2 cellular contexts compared by ENCODE assay signal in the genomic region with DNA sequence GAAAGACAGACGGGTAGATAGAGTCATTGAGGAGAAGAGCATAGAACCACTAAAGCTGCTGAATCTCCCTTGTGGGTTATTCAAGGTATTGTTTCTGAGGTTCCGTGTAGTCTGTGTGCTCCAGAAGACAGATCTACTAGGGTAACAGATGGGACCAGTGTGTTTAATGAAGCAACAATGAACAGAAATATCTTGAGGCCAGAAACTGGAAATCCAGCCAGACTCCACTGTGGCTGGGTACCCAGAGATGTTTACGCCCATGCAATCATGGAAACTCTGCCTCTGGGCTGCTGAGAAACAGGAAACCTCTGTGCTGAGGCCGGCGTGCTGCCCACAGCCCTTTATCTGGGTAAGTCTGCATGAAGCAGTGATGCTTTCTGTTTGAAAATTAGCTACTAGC.
TF ChIP-seq lines count a peak whose summit lies in the region.

No MANE protein-coding gene starts in this region.

TF ChIP-seq in IMR-90, 13 proteins besides CTCF, POLR2A, EP300 and RAD21:
- no peak for TF ChIP-seq MAFK (IDR thresholded peaks at IDR 0.05; ENCODE audit: low read depth, low read length)
- TF ChIP-seq CHD1 (IDR thresholded peaks at IDR 0.05; ENCODE audit: low read depth, low read length) = no peak
- no peak for TF ChIP-seq NFE2L2 (IDR thresholded peaks at IDR 0.05; ENCODE audit: low read depth, low read length)
- TF ChIP-seq RCOR1 (IDR thresholded peaks at IDR 0.05; ENCODE audit: insufficient replicate concordance, low read length) = no peak
- TF ChIP-seq MAZ (IDR thresholded peaks at IDR 0.05; ENCODE audit: borderline replicate concordance, low read depth, low read length) = no peak
- TF ChIP-seq SMC3 (IDR thresholded peaks at IDR 0.05; ENCODE audit: low read depth, low read length) = no peak
- no peak for TF ChIP-seq MXI1 (IDR thresholded peaks at IDR 0.05; ENCODE audit: borderline replicate concordance, low read depth, low read length)
- TF ChIP-seq FOS (IDR thresholded peaks at IDR 0.05; ENCODE audit: low read depth, low read length) = no peak
- TF ChIP-seq RFX5 (IDR thresholded peaks at IDR 0.05; ENCODE audit: low read depth, low read length) = no peak
- TF ChIP-seq BHLHE40 (IDR thresholded peaks at IDR 0.05; ENCODE audit: low read depth, low read length) = no peak
- no peak for TF ChIP-seq ELK1 (IDR thresholded peaks at IDR 0.05; ENCODE audit: borderline replicate concordance, low read depth, low read length)
- TF ChIP-seq, protein P1, sequence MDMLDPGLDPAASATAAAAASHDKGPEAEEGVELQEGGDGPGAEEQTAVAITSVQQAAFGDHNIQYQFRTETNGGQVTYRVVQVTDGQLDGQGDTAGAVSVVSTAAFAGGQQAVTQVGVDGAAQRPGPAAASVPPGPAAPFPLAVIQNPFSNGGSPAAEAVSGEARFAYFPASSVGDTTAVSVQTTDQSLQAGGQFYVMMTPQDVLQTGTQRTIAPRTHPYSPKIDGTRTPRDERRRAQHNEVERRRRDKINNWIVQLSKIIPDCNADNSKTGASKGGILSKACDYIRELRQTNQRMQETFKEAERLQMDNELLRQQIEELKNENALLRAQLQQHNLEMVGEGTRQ (IDR thresholded peaks at IDR 0.05; ENCODE audit: low read depth, low read length) = no peak
- no peak for TF ChIP-seq CEBPB (IDR thresholded peaks at IDR 0.05; ENCODE audit: low read depth, low read length)

TF ChIP-seq in endothelial cell of umbilical vein, 7 proteins besides CTCF, POLR2A, EP300 and RAD21:
- no peak for TF ChIP-seq FOS (IDR thresholded peaks at IDR 0.05; ENCODE audit: borderline replicate concordance, insufficient read depth, low read length)
- TF ChIP-seq JUN (IDR thresholded peaks at IDR 0.05; ENCODE audit: borderline replicate concordance, insufficient read depth, insufficient read length, low read depth) = no peak
- no peak for TF ChIP-seq POLR2AphosphoS5 (IDR thresholded peaks at IDR 0.05; ENCODE audit: insufficient read depth, low read depth, low read length)
- TF ChIP-seq, protein P2, sequence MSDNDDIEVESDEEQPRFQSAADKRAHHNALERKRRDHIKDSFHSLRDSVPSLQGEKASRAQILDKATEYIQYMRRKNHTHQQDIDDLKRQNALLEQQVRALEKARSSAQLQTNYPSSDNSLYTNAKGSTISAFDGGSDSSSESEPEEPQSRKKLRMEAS (IDR thresholded peaks at IDR 0.05; ENCODE audit: insufficient read depth, insufficient read length) = no peak
- no peak for TF ChIP-seq EZH2 (IDR thresholded peaks at IDR 0.05; ENCODE audit: borderline replicate concordance, low read depth, low read length, severe bottlenecking)
- TF ChIP-seq MYC (IDR thresholded peaks at IDR 0.05; ENCODE audit: low read depth, low read length) = no peak
- no peak for TF ChIP-seq GATA2 (IDR thresholded peaks at IDR 0.05; ENCODE audit: insufficient read depth, insufficient read length, low read depth, low read length)
TF ChIP-seq in endothelial cell of umbilical vein: peak in this region for 0.
